Comparison of ENCODE assay signal across 1 cellular context in genomic region chr7:44221231-44221791, GRCh38.
TF ChIP-seq lines count a peak whose summit lies in the region.

No MANE protein-coding gene starts in this region.

TF ChIP-seq in K562, 482 proteins besides CTCF, POLR2A, EP300 and RAD21 (continued from another document and continues in another):
- no peak for TF ChIP-seq HES1 (IDR thresholded peaks at IDR 0.05; ENCODE audit: low read depth)
- TF ChIP-seq ZNF75A (CRISPR knock-in tag; IDR thresholded peaks at IDR 0.05) = no peak
- peak; percentile 52; the same call in 1 of the 2 replicates for TF ChIP-seq AFF4 (CRISPR knock-in tag; IDR thresholded peaks at IDR 0.05)
- TF ChIP-seq ESRRB (CRISPR knock-in tag; IDR thresholded peaks at IDR 0.05; ENCODE audit: borderline replicate concordance) = no peak
- no peak for TF ChIP-seq ILF3 (IDR thresholded peaks at IDR 0.05; ENCODE audit: borderline replicate concordance)
- no peak for TF ChIP-seq NFIC (IDR thresholded peaks at IDR 0.05)
- no peak for TF ChIP-seq SLC30A9 (CRISPR knock-in tag; IDR thresholded peaks at IDR 0.05)
- TF ChIP-seq, protein P1, sequence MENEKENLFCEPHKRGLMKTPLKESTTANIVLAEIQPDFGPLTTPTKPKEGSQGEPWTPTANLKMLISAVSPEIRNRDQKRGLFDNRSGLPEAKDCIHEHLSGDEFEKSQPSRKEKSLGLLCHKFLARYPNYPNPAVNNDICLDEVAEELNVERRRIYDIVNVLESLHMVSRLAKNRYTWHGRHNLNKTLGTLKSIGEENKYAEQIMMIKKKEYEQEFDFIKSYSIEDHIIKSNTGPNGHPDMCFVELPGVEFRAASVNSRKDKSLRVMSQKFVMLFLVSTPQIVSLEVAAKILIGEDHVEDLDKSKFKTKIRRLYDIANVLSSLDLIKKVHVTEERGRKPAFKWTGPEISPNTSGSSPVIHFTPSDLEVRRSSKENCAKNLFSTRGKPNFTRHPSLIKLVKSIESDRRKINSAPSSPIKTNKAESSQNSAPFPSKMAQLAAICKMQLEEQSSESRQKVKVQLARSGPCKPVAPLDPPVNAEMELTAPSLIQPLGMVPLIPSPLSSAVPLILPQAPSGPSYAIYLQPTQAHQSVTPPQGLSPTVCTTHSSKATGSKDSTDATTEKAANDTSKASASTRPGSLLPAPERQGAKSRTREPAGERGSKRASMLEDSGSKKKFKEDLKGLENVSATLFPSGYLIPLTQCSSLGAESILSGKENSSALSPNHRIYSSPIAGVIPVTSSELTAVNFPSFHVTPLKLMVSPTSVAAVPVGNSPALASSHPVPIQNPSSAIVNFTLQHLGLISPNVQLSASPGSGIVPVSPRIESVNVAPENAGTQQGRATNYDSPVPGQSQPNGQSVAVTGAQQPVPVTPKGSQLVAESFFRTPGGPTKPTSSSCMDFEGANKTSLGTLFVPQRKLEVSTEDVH (IDR thresholded peaks at IDR 0.05; ENCODE audit: low read depth, partially characterized antibody) = no peak
- TF ChIP-seq KLF10 (CRISPR knock-in tag; IDR thresholded peaks at IDR 0.05) = no peak
- TF ChIP-seq, protein P2, sequence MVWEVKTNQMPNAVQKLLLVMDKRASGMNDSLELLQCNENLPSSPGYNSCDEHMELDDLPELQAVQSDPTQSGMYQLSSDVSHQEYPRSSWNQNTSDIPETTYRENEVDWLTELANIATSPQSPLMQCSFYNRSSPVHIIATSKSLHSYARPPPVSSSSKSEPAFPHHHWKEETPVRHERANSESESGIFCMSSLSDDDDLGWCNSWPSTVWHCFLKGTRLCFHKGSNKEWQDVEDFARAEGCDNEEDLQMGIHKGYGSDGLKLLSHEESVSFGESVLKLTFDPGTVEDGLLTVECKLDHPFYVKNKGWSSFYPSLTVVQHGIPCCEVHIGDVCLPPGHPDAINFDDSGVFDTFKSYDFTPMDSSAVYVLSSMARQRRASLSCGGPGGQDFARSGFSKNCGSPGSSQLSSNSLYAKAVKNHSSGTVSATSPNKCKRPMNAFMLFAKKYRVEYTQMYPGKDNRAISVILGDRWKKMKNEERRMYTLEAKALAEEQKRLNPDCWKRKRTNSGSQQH (CRISPR knock-in tag; IDR thresholded peaks at IDR 0.05) = no peak
- no peak for TF ChIP-seq NR1H2 (CRISPR knock-in tag; IDR thresholded peaks at IDR 0.05)
- TF ChIP-seq TCF15 (CRISPR knock-in tag; IDR thresholded peaks at IDR 0.05) = no peak
- no peak for TF ChIP-seq ZKSCAN1 (IDR thresholded peaks at IDR 0.05; ENCODE audit: low read depth, low read length)
- TF ChIP-seq HEY1 (CRISPR knock-in tag; IDR thresholded peaks at IDR 0.05; ENCODE audit: borderline replicate concordance) = no peak
- no peak for TF ChIP-seq HNRNPH1 (optimal IDR thresholded peaks at IDR 0.05; ENCODE audit: low read depth, low read length)
- TF ChIP-seq MAFG (tag; conservative IDR thresholded peaks at IDR 0.05) = no peak
- no peak for TF ChIP-seq ZNF354B (CRISPR knock-in tag; IDR thresholded peaks at IDR 0.05)
- no peak for TF ChIP-seq ATF1 (CRISPR knock-in tag; IDR thresholded peaks at IDR 0.05)
- no peak for TF ChIP-seq ATF1 (tag; IDR thresholded peaks at IDR 0.05)
- no peak for TF ChIP-seq PPARD (CRISPR knock-in tag; IDR thresholded peaks at IDR 0.05)
- TF ChIP-seq MEIS2 (IDR thresholded peaks at IDR 0.05; ENCODE audit: partially characterized antibody) = no peak
- no peak for TF ChIP-seq MEF2D (tag; conservative IDR thresholded peaks at IDR 0.05; ENCODE audit: low read depth)
- no peak for TF ChIP-seq MAFF (IDR thresholded peaks at IDR 0.05; ENCODE audit: low read length)
- TF ChIP-seq, protein P3, sequence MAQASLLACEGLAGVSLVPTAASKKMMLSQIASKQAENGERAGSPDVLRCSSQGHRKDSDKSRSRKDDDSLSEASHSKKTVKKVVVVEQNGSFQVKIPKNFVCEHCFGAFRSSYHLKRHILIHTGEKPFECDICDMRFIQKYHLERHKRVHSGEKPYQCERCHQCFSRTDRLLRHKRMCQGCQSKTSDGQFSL (CRISPR knock-in tag; IDR thresholded peaks at IDR 0.05) = no peak
- TF ChIP-seq, protein P3 (tag; IDR thresholded peaks at IDR 0.05) = no peak
- TF ChIP-seq KLF13 (tag; IDR thresholded peaks at IDR 0.05; ENCODE audit: borderline replicate concordance, low read depth) = no peak
- no peak for TF ChIP-seq KAT2B (IDR thresholded peaks at IDR 0.05; ENCODE audit: low read depth, low read length)
- TF ChIP-seq RAD51 (IDR thresholded peaks at IDR 0.05; ENCODE audit: borderline replicate concordance, low read depth) = 0 out of 2 replicates have a peak, but pooled peaks have one; percentile 24
- TF ChIP-seq ZKSCAN8 (CRISPR knock-in tag; IDR thresholded peaks at IDR 0.05) = no peak
- TF ChIP-seq ARID1B (IDR thresholded peaks at IDR 0.05) = no peak
- TF ChIP-seq RBM22 (IDR thresholded peaks at IDR 0.05; ENCODE audit: low read depth, low read length, poor library complexity, severe bottlenecking) = no peak
- TF ChIP-seq, protein P4, sequence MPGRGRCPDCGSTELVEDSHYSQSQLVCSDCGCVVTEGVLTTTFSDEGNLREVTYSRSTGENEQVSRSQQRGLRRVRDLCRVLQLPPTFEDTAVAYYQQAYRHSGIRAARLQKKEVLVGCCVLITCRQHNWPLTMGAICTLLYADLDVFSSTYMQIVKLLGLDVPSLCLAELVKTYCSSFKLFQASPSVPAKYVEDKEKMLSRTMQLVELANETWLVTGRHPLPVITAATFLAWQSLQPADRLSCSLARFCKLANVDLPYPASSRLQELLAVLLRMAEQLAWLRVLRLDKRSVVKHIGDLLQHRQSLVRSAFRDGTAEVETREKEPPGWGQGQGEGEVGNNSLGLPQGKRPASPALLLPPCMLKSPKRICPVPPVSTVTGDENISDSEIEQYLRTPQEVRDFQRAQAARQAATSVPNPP (IDR thresholded peaks at IDR 0.05; ENCODE audit: borderline replicate concordance, insufficient read depth, insufficient read length) = no peak
- TF ChIP-seq, protein P5, sequence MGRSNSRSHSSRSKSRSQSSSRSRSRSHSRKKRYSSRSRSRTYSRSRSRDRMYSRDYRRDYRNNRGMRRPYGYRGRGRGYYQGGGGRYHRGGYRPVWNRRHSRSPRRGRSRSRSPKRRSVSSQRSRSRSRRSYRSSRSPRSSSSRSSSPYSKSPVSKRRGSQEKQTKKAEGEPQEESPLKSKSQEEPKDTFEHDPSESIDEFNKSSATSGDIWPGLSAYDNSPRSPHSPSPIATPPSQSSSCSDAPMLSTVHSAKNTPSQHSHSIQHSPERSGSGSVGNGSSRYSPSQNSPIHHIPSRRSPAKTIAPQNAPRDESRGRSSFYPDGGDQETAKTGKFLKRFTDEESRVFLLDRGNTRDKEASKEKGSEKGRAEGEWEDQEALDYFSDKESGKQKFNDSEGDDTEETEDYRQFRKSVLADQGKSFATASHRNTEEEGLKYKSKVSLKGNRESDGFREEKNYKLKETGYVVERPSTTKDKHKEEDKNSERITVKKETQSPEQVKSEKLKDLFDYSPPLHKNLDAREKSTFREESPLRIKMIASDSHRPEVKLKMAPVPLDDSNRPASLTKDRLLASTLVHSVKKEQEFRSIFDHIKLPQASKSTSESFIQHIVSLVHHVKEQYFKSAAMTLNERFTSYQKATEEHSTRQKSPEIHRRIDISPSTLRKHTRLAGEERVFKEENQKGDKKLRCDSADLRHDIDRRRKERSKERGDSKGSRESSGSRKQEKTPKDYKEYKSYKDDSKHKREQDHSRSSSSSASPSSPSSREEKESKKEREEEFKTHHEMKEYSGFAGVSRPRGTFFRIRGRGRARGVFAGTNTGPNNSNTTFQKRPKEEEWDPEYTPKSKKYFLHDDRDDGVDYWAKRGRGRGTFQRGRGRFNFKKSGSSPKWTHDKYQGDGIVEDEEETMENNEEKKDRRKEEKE (IDR thresholded peaks at IDR 0.05; ENCODE audit: borderline replicate concordance in 1 of 2, control insufficient read depth in 1 of 2, low read depth in 2 of 2, low read length in 1 of 2) = no peak
- TF ChIP-seq ZNF77 (CRISPR knock-in tag; IDR thresholded peaks at IDR 0.05) = no peak
- TF ChIP-seq E2F5 (CRISPR knock-in tag; IDR thresholded peaks at IDR 0.05) = 0 out of 2 replicates have a peak, but pooled peaks have one; percentile 70
- no peak for TF ChIP-seq PCBP1 (IDR thresholded peaks at IDR 0.05; ENCODE audit: low read depth, low read length, poor library complexity, severe bottlenecking)
- no peak for TF ChIP-seq EHMT2 (IDR thresholded peaks at IDR 0.05)
- 0 out of 2 replicates have a peak, but pooled peaks have one; percentile 27 for TF ChIP-seq TGIF2 (CRISPR knock-in tag; IDR thresholded peaks at IDR 0.05)
- TF ChIP-seq GTF3C2 (IDR thresholded peaks at IDR 0.05; ENCODE audit: borderline replicate concordance, extremely low read depth, insufficient read length) = no peak
- no peak for TF ChIP-seq KLF1 (tag; IDR thresholded peaks at IDR 0.05)
- TF ChIP-seq STAG1 (CRISPR knock-in tag; IDR thresholded peaks at IDR 0.05; ENCODE audit: borderline replicate concordance) = 0 out of 2 replicates have a peak, but pooled peaks have one; percentile 34
- TF ChIP-seq, protein P6, sequence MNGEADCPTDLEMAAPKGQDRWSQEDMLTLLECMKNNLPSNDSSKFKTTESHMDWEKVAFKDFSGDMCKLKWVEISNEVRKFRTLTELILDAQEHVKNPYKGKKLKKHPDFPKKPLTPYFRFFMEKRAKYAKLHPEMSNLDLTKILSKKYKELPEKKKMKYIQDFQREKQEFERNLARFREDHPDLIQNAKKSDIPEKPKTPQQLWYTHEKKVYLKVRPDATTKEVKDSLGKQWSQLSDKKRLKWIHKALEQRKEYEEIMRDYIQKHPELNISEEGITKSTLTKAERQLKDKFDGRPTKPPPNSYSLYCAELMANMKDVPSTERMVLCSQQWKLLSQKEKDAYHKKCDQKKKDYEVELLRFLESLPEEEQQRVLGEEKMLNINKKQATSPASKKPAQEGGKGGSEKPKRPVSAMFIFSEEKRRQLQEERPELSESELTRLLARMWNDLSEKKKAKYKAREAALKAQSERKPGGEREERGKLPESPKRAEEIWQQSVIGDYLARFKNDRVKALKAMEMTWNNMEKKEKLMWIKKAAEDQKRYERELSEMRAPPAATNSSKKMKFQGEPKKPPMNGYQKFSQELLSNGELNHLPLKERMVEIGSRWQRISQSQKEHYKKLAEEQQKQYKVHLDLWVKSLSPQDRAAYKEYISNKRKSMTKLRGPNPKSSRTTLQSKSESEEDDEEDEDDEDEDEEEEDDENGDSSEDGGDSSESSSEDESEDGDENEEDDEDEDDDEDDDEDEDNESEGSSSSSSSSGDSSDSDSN (IDR thresholded peaks at IDR 0.05; ENCODE audit: borderline replicate concordance in 1 of 2, low read depth in 2 of 2, low read length in 2 of 2) = peak; percentile 54 to 85; a peak in 2 of 4 replicates
